In the genomic region with DNA sequence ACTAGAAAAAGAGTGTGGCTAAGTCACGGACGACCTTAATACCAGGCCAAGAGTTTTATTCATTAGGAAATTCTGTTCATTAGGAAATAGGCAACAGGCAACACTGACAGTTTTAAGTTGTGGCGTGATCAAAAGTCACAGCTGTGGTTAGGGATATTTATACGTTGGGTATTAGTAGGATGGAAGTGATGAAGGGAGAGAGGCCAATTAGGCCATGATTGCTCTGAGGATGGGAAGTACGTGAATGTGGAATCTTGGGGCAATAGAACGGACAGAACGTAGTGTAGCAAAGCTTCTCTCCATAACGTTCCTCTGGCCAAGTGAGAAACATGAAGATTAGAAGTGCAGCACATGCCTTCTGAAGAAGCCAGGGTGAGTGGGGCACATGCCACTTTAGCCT, we compare ENCODE assay signal across 20 cellular contexts.
DNase-seq lines count a peak whose midpoint lies in the region; ATAC-seq, FAIRE-seq and TF ChIP-seq lines count a peak whose summit lies in the region.
"Had no signal": no experiment of that assay in that cellular context is flagged by ENCODE, and none has a peak within 500 bp of the region (broad histone marks: within the 10 kb centered on the region; RNA-seq: fewer than 3 reads in every experiment).

No MANE protein-coding gene starts in this region.

- POLR2A ChIA-PET in H1 (lab: Charles Lee; ENCODE audit: partially characterized antibody), result interaction anchor here (0.7 to 1.1 kb wide), 2 partner anchors 13 to 285 kb away, joined by 3 read pairs; no protein-coding TSS in a partner anchor

- TF ChIP-seq CTCF in OCI-LY3 (IDR thresholded peaks at IDR 0.05; ENCODE audit: low read depth, low read length), result no peak
- no peak for TF ChIP-seq CTCF in H1 (IDR thresholded peaks at IDR 0.05; ENCODE audit: control extremely low read depth in 1 of 3, insufficient read depth in 1 of 3, low read depth in 1 of 3, low read length in 3 of 3)

- H4K8ac ChIP-seq in H1 (ENCODE audit: extremely low read depth, insufficient read depth, low read length), result no peak overlapping the region

- H4K5ac ChIP-seq in H1 (ENCODE audit: insufficient read length, low read depth, low read length), result no peak overlapping the region

- H3K4me2 ChIP-seq in BLaER1, result peak overlapping the region; percentile 25
- peak overlapping the region; percentile 27; the same call in 1 of the 2 replicates for H3K4me2 ChIP-seq in OCI-LY3 (ENCODE audit: low read length)
- H3K4me2 ChIP-seq in H1 (ENCODE audit: insufficient read depth in 1 of 2, low read depth in 2 of 2, low read length in 2 of 2), result no peak overlapping the region

- peak overlapping the region; percentile 53; the same call in 1 of the 2 replicates for H2BK20ac ChIP-seq in H1 (ENCODE audit: low read length)

- no peak overlapping the region for H4K91ac ChIP-seq in H1 (replicated peaks; ENCODE audit: insufficient read length, low read length)

- H3K18ac ChIP-seq in H1 (ENCODE audit: extremely low read depth, low read length), result no peak overlapping the region

- no peak overlapping the region for H3K27ac ChIP-seq in BLaER1
- no peak overlapping the region for H3K27ac ChIP-seq in OCI-LY3 (ENCODE audit: low read length)
- H3K27ac ChIP-seq in H1 (ENCODE audit: low read depth, low read length), result no peak overlapping the region
- peak overlapping the region; percentile 80 for H3K27ac ChIP-seq in subcutaneous abdominal adipose tissue (ENCODE audit: low read depth, low read length)

- no peak for ATAC-seq in GM19397 (IDR thresholded peaks at IDR 0.05; ENCODE audit: unreplicated experiment)
- ATAC-seq: HepG2 had no signal

- TF ChIP-seq EP300 in H1 (IDR thresholded peaks at IDR 0.05; ENCODE audit: borderline replicate concordance in 1 of 2, low read depth in 2 of 2, low read length in 2 of 2), result no peak

- H3K23ac ChIP-seq in H1 (ENCODE audit: insufficient read length), result no peak overlapping the region

- no peak overlapping the region for H2BK5ac ChIP-seq in H1 (ENCODE audit: low read depth, low read length)

- H3K9ac ChIP-seq in BLaER1, result no peak overlapping the region
- H3K9ac ChIP-seq in OCI-LY3 (ENCODE audit: low read length), result no peak overlapping the region
- no peak overlapping the region for H3K9ac ChIP-seq in H1 (replicated peaks in 1 of 4; ENCODE audit: extremely low read depth in 1 of 4, low read depth in 3 of 4, low read length in 3 of 4)
- peak overlapping the region in 1 of 5 donors; percentile 17 for H3K9ac ChIP-seq in subcutaneous abdominal adipose tissue (ENCODE audit: low read length in 5 of 5)

- no peak for TF ChIP-seq RAD21 in H1 (IDR thresholded peaks at IDR 0.05 in 1 of 2, conservative IDR thresholded peaks at IDR 0.05 in 1 of 2; ENCODE audit: low read depth in 2 of 2, low read length in 2 of 2)

- H2BK12ac ChIP-seq in H1 (ENCODE audit: low read depth, low read length), result peak overlapping the region; percentile 77; the same call in 1 of the 2 replicates

- WGBS in H1 (ENCODE audit: extremely low coverage in 1 of 2, insufficient coverage in 1 of 2, insufficient read length in 1 of 2, insufficient replicate concordance in 2 of 2, low coverage in 1 of 2, low lambda C conversion rate in 2 of 2, missing lambda C conversion rate in 1 of 2), 2 experiments, result 96% methylated on average over 8 of the region's 8 CpGs; no CpG with 5 or more reads in 1 of the 2 experiments

- H3K36me3 ChIP-seq in BLaER1 (no peaks in the 10 kb centered on the region), OCI-LY3 (replicated peaks; ENCODE audit: low read depth, low read length) (no peaks in the 10 kb centered on the region), H1 (ENCODE audit: control insufficient read depth in 2 of 4, insufficient read depth in 4 of 4, low read length in 3 of 4) (no peaks in the 10 kb centered on the region), subcutaneous abdominal adipose tissue (ENCODE audit: control insufficient read depth in 5 of 5, insufficient read depth in 5 of 5, low read length in 5 of 5) (no peaks in the 10 kb centered on the region)

- no peak overlapping the region for H2BK15ac ChIP-seq in H1 (ENCODE audit: low read length)

- peaks cover 34% of the 10 kb centered on the region for H3K4me1 ChIP-seq in BLaER1
- peaks cover 19% of the 10 kb centered on the region for H3K4me1 ChIP-seq in OCI-LY3 (ENCODE audit: low read length)
- no peaks in the 10 kb centered on the region; a peak in 2 of 7 replicates for H3K4me1 ChIP-seq in H1 (replicated peaks in 1 of 4; ENCODE audit: control insufficient read depth in 3 of 4, insufficient read depth in 4 of 4, low read length in 3 of 4)
- peaks cover 5 to 37% (median 22%) of the 10 kb centered on the region in 5 donors for H3K4me1 ChIP-seq in subcutaneous abdominal adipose tissue (ENCODE audit: control insufficient read depth in 5 of 5, insufficient read depth in 5 of 5, low read length in 5 of 5)
- H3K4me1 ChIP-seq: Caco-2 had no signal

- H3K9me3 ChIP-seq in BLaER1, result peaks cover 11% of the 10 kb centered on the region
- H3K9me3 ChIP-seq in OCI-LY3 (ENCODE audit: insufficient read depth, low read length), result no peaks in the 10 kb centered on the region
- no peaks in the 10 kb centered on the region for H3K9me3 ChIP-seq in H1 (ENCODE audit: insufficient read depth in 2 of 2, low read depth in 1 of 2, low read length in 1 of 2)
- no peaks in the 10 kb centered on the region for H3K9me3 ChIP-seq in subcutaneous abdominal adipose tissue (ENCODE audit: control insufficient read depth in 5 of 5, low read length in 5 of 5)
- H3K9me3 ChIP-seq: Caco-2 had no signal

- DNase-seq in H1 (ENCODE audit: low read depth in 1 of 2, low spot score in 2 of 2) (no peak), DMS53 treated with DMSO at 0.1 percent for 48 hours (lab: John Stamatoyannopoulos, UW; ENCODE audit: unreplicated experiment) (no peak), activated gamma-delta T cell treated with Interleukin-2 at 50 U/mL for 16 hours (no peak)
- DNase-seq: 8988T; C1 segment of cervical spinal cord; Caco-2; CD4-positive, CD25-positive, alpha-beta regulatory T cell; CD8-positive, alpha-beta memory T cell; DMS79; GDM1; GOT3; H9 had no signal

- H2BK120ac ChIP-seq in H1 (replicated peaks; ENCODE audit: low read depth, low read length), result no peak overlapping the region

- no peak overlapping the region for H3K4ac ChIP-seq in H1 (replicated peaks; ENCODE audit: insufficient read length, low read depth, low read length)

- H3K4me3 ChIP-seq in BLaER1, result no peak overlapping the region
- H3K4me3 ChIP-seq in OCI-LY3 (ENCODE audit: low read length), result no peak overlapping the region
- no peak overlapping the region for H3K4me3 ChIP-seq in H1 (ENCODE audit: extremely low read depth in 1 of 4, insufficient read depth in 2 of 4, low read depth in 3 of 4, low read length in 4 of 4)
- H3K4me3 ChIP-seq in subcutaneous abdominal adipose tissue (ENCODE audit: low read depth in 1 of 5, low read length in 5 of 5), result peak overlapping the region in 1 of 5 donors; percentile 30

- H3K79me2 ChIP-seq in OCI-LY3 (ENCODE audit: low read length) (no peaks in the 10 kb centered on the region), H1 (ENCODE audit: control insufficient read depth in 1 of 2, insufficient read depth in 2 of 2, low read length in 2 of 2) (no peaks in the 10 kb centered on the region)

- no peak for TF ChIP-seq POLR2A in H1 (IDR thresholded peaks at IDR 0.05; ENCODE audit: control extremely low read depth in 1 of 2, low read depth in 2 of 2, low read length in 2 of 2)

- H3K23me2 ChIP-seq in H1 (ENCODE audit: low read depth, low read length), result no peaks in the 10 kb centered on the region

- H4K20me1 ChIP-seq in BLaER1 (no peaks in the 10 kb centered on the region), OCI-LY3 (ENCODE audit: insufficient read depth, low read length) (no peaks in the 10 kb centered on the region), H1 (replicated peaks in 1 of 2; ENCODE audit: control insufficient read depth in 1 of 2, insufficient read depth in 2 of 2, low read length in 2 of 2) (no peaks in the 10 kb centered on the region)

- no peak for FAIRE-seq in H1 (lab: Jason Lieb, UNC)
- FAIRE-seq: D721Med, GM12892, GM18507, HepG2 had no signal

- H3K27me3 ChIP-seq in BLaER1 (no peaks in the 10 kb centered on the region), OCI-LY3 (ENCODE audit: low read depth, low read length) (no peaks in the 10 kb centered on the region), H1 (replicated peaks in 1 of 4; ENCODE audit: control insufficient read depth in 3 of 4, extremely low read depth in 1 of 4, insufficient read depth in 3 of 4, low read length in 3 of 4) (no peaks in the 10 kb centered on the region), subcutaneous abdominal adipose tissue (ENCODE audit: control insufficient read depth in 5 of 5, insufficient read depth in 4 of 5, low read length in 5 of 5) (no peaks in the 10 kb centered on the region)

- H3K56ac ChIP-seq in H1 (replicated peaks; ENCODE audit: insufficient read length, low read depth, low read length), result no peak overlapping the region

- H2AFZ ChIP-seq in OCI-LY3 (ENCODE audit: low read depth, low read length), result no peak overlapping the region
- no peak overlapping the region for H2AFZ ChIP-seq in H1 (ENCODE audit: low read length)

- CTCF ChIA-PET in H1 (lab: Charles Lee; ENCODE audit: partially characterized antibody), result interaction anchor here (0.5 to 1.2 kb wide), 3 partner anchors 11 to 925 kb away, joined by 3 to 4 read pairs (median 3); no protein-coding TSS in a partner anchor

- no peaks in the 10 kb centered on the region for H3K79me1 ChIP-seq in H1 (ENCODE audit: low read depth, low read length)

- H3K14ac ChIP-seq in H1 (ENCODE audit: insufficient read length), result no peak overlapping the region

- no peak overlapping the region for H2AK5ac ChIP-seq in H1 (ENCODE audit: low read depth, low read length)

TF ChIP-seq in H1, 55 proteins besides CTCF, POLR2A, EP300 and RAD21 (continues in another document):
- no peak for TF ChIP-seq CTBP2 (IDR thresholded peaks at IDR 0.05; ENCODE audit: borderline replicate concordance, insufficient read depth, insufficient read length, low read length)
- TF ChIP-seq SUZ12 (IDR thresholded peaks at IDR 0.05; ENCODE audit: low read length), result no peak
- no peak for TF ChIP-seq RNF2 (IDR thresholded peaks at IDR 0.05; ENCODE audit: borderline replicate concordance, low read depth, low read length, missing control alignments, poor library complexity, severe bottlenecking)
- TF ChIP-seq JUN (IDR thresholded peaks at IDR 0.05; ENCODE audit: low read depth, low read length), result no peak
- no peak for TF ChIP-seq KDM1A (IDR thresholded peaks at IDR 0.05; ENCODE audit: borderline replicate concordance, low read length)

Comparison
In these comparisons a context has a peak if more than half of its experiments do, and no peak if none do; other contexts are left out.
1. H3K4me2 ChIP-seq: peak in BLaER1 (single experiment) and OCI-LY3 (single experiment); none in H1 (0 of 2).